ENCODE assay signal across 9 cellular contexts in the genomic region with DNA sequence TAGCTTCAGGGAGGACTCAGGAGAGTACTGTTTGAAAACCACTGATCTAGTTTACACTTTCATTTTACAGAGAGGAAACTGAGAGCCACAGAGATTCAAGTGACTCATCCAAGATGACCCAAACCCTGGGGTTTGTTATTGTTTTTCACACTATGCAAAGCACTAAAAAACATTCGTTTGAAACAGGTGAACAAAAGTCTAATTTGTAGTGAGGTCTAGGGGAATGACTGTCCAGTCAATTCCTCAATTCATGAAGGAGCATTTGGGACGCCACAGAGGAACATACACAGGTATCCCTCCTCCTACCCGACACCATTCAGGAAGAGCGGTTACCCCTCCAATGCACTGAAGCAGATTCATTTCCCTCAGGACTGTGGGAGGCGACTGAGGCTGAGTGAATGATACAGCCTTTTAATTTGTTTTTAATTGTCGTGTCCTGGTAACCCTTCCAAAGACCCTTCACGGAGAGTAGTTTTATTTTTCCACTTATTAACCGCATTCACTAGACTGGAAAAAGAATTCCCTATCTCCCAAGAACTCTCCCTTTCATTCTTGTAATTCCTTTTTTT. TPM values are rescaled to one million over a fixed set of nuclear protein-coding genes. Genes with fewer than 3 reads are reported as not detected.
DNase-seq lines count a peak whose midpoint lies in the region; ATAC-seq and TF ChIP-seq lines count a peak whose summit lies in the region.
"Had no signal": no experiment of that assay in that cellular context is flagged by ENCODE, and none has a peak within 500 bp of the region (broad histone marks: within the 10 kb centered on the region; RNA-seq: fewer than 3 reads in every experiment).

No MANE protein-coding gene starts in this region.

- H3K27me3 ChIP-seq in heart right ventricle (no peaks in the 10 kb centered on the region), tibial artery (no peaks in the 10 kb centered on the region), adrenal gland (no peaks in the 10 kb centered on the region)
- H3K27me3 ChIP-seq: neutrophil had no signal

- H3K27ac ChIP-seq in heart right ventricle (peak overlapping the region in 8 of 10 donors; percentile 10 to 70 (median 48)), tibial artery (peak overlapping the region; percentile 59 to 76), adrenal gland (peak overlapping the region in 2 of 5 donors; percentile 33 to 79)
- H3K27ac ChIP-seq: neutrophil had no signal

- intact Hi-C loops in heart right ventricle (cut with DNase I) (loop anchor here in 2 of 10 donors (10.0 kb wide), 1 partner anchor 382 kb away; no protein-coding TSS in a partner anchor), tibial artery (cut with DNase I; ENCODE audit: low total_unique reads) (no loop called here), adrenal gland (cut with DNase I) (no loop called here)

- TF ChIP-seq CTCF in heart right ventricle (IDR thresholded peaks at IDR 0.05) = no peak
- TF ChIP-seq CTCF in tibial artery (IDR thresholded peaks at IDR 0.05) = no peak
- TF ChIP-seq CTCF in adrenal gland (IDR thresholded peaks at IDR 0.05) = no peak

- peaks cover 0 to 12% (median 0%) of the 10 kb centered on the region in 11 donors for H3K9me3 ChIP-seq in heart right ventricle
- no peaks in the 10 kb centered on the region for H3K9me3 ChIP-seq in tibial artery
- no peaks in the 10 kb centered on the region for H3K9me3 ChIP-seq in adrenal gland (replicated peaks in 1 of 3)
- H3K9me3 ChIP-seq: neutrophil had no signal

- H3K4me3 ChIP-seq in heart right ventricle = peak overlapping the region in 6 of 10 donors; percentile 7 to 20 (median 14)
- peak overlapping the region in 1 of 2 donors; percentile 9 for H3K4me3 ChIP-seq in tibial artery
- no peak overlapping the region for H3K4me3 ChIP-seq in adrenal gland

- ATAC-seq in GM18508 (IDR thresholded peaks at IDR 0.05; ENCODE audit: insufficient read depth, unreplicated experiment) = peak; percentile 93
- ATAC-seq in HG02610 (IDR thresholded peaks at IDR 0.05; ENCODE audit: unreplicated experiment) = peak; percentile 97
- peak in 5 of 8 donors; percentile 5 to 26 (median 16) for ATAC-seq in heart right ventricle

- H3K4me1 ChIP-seq in heart right ventricle = peaks cover 0 to 32% (median 10%) of the 10 kb centered on the region in 9 donors
- peaks cover 0 to 22% (median 11%) of the 10 kb centered on the region in 4 donors for H3K4me1 ChIP-seq in tibial artery
- H3K4me1 ChIP-seq in adrenal gland (replicated peaks in 1 of 2) = no peaks in the 10 kb centered on the region

- peak; percentile 23 for DNase-seq in OCI-M1 (lab: John Stamatoyannopoulos, UW)
- DNase-seq in heart right ventricle = no peak
- no peak for DNase-seq in tibial artery
- DNase-seq in adrenal gland = no peak
- DNase-seq in ureter (ENCODE audit: low spot score) = no peak
- DNase-seq in activated CD4-positive, alpha-beta T cell treated with anti-CD3 and anti-CD28 coated beads, Interleukin-2, amount 50 U/mL, for 4 hours = no peak

- H3K36me3 ChIP-seq in heart right ventricle (peaks cover 0 to 5% (median 0%) of the 10 kb centered on the region in 9 donors), tibial artery (no peaks in the 10 kb centered on the region), adrenal gland (replicated peaks in 1 of 2) (no peaks in the 10 kb centered on the region)
- H3K36me3 ChIP-seq: neutrophil had no signal

- TF ChIP-seq POLR2A in adrenal gland (IDR thresholded peaks at IDR 0.05) = no peak

- WGBS in heart right ventricle, 2 donors = 59 to 66% methylated on average over 8 of the region's 8 CpGs
- WGBS in adrenal gland, 4 donors = 70 to 73% (median 72%) methylated on average over 8 of the region's 8 CpGs

RNA-seq across cellular contexts. Expression of a gene that starts 30.3 kb away (rescaled TPM):
- total RNA-seq in heart right ventricle (under 1 TPM in 4 of 10 donors, not detected in 6; 0.06 to 0.39 (median 0.11) TPM), adrenal gland (under 1 TPM in 5 of 8 donors, not detected in 3; 0.11 to 0.60 (median 0.19) TPM), ureter (0.10 TPM)
- polyA plus RNA-seq in heart right ventricle (under 1 TPM in 1 of 2 donors, not detected in 1; 0.01 TPM), adrenal gland (under 1 TPM; 0.11 to 0.40 (median 0.13) TPM)

RNA-seq across cellular contexts. Expression of a gene that starts 52.1 kb away (rescaled TPM):
- total RNA-seq in heart right ventricle = 10 to 100 TPM in 1 of 10 donors, 1 to 10 TPM in 8, under 1 TPM in 1; 0.93 to 14.0 (median 3.1) TPM
- under 1 TPM; 0.49 to 0.80 TPM for polyA plus RNA-seq in heart right ventricle
- 10 to 100 TPM; 13.2 to 60.0 (median 16.5) TPM for total RNA-seq in adrenal gland
- polyA plus RNA-seq in adrenal gland = 1 to 10 TPM; 2.5 to 5.9 (median 2.8) TPM
- total RNA-seq in ureter = 4.0 TPM

Comparison
In these comparisons a context has a peak if more than half of its experiments do, and no peak if none do; other contexts are left out.
1. ATAC-seq: peak in every context shown above with its lines; median percentile 97 in HG02610; 93 in GM18508; 16 in heart right ventricle.
2. H3K4me3 ChIP-seq: peak in heart right ventricle (6 of 10); none in adrenal gland (0 of 4).